ENCODE assay signal across 31 cellular contexts in the genomic region with DNA sequence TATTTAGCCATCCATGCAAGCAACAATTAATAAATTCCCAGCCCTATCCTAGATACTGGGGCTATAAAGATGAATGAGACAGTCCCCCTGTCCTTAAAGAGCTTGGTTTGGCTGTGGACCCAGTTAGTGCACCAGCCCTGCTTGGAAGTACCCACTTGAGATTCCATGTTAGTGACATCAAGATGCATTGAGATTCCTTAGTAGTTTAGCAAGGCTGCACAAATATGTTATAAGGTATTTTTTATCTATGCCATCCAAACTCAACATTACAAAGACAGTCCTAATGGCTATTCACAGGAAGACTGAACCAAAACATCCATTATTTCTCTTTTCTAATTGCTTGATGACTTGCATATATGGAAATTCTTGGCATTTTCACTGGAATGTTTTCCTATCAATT. TPM values are rescaled to one million over a fixed set of nuclear protein-coding genes. Genes with fewer than 3 reads are reported as not detected.
A peak's percentile ranks its signal among the peaks of the same experiment; 100 is the strongest.
DNase-seq lines count a peak whose midpoint lies in the region; ATAC-seq and TF ChIP-seq lines count a peak whose summit lies in the region.
"Had no signal": no experiment of that assay in that cellular context is flagged by ENCODE, and none has a peak within 500 bp of the region (broad histone marks: within the 10 kb centered on the region; RNA-seq: fewer than 3 reads in every experiment).

No MANE protein-coding gene starts in this region.

- TF ChIP-seq CTCF in AG10803 (conservative IDR thresholded peaks at IDR 0.05; ENCODE audit: low read length), result no peak
- no peak for TF ChIP-seq CTCF in lower lobe of right lung (IDR thresholded peaks at IDR 0.05)
- no peak for TF ChIP-seq CTCF in endothelial cell (IDR thresholded peaks at IDR 0.05; ENCODE audit: unreplicated experiment)

- no peak overlapping the region for H3K27ac Mint-ChIP-seq in endothelial cell (ENCODE audit: unreplicated experiment)
- H3K27ac Mint-ChIP-seq: activated CD8-positive, alpha-beta T cell treated with anti-CD3 and anti-CD28 coated beads, Interleukin-2, amount 10 ng/mL, durations not matched to agents 7 days and 5 days; activated naive CD4-positive, alpha-beta T cell treated with anti-CD3 and anti-CD28 coated beads for 36 hours; CD4-positive, CD25-positive, alpha-beta regulatory T cell; mesothelial cell of epicardium; naive B cell; progenitor cell of endocrine pancreas; stimulated activated effector memory CD8-positive, alpha-beta T cell treated with anti-CD3 and anti-CD28 coated beads, Interleukin-12 subunit alpha, Interleukin-12 subunit beta, amount 100 ng/mL, for 72 hours had no signal

- peaks cover 57% of the 10 kb centered on the region for H3K36me3 Mint-ChIP-seq in endothelial cell (ENCODE audit: low read depth, unreplicated experiment)

- no peak overlapping the region for H3K4me3 Mint-ChIP-seq in endothelial cell (ENCODE audit: unreplicated experiment)
- H3K4me3 Mint-ChIP-seq: activated CD8-positive, alpha-beta T cell treated with anti-CD3 and anti-CD28 coated beads, Interleukin-2, amount 10 ng/mL, durations not matched to agents 7 days and 5 days; activated naive CD4-positive, alpha-beta T cell treated with anti-CD3 and anti-CD28 coated beads for 36 hours; CD4-positive, CD25-positive, alpha-beta regulatory T cell; mesothelial cell of epicardium; naive B cell; stimulated activated effector memory CD8-positive, alpha-beta T cell treated with anti-CD3 and anti-CD28 coated beads, Interleukin-12 subunit alpha, Interleukin-12 subunit beta, amount 100 ng/mL, for 72 hours had no signal

- H3K9me3 ChIP-seq in adipocyte (ENCODE audit: control insufficient read depth, low read length) (no peaks in the 10 kb centered on the region), lower lobe of right lung (no peaks in the 10 kb centered on the region)
- H3K9me3 ChIP-seq: neutrophil, Peyer's patch, sigmoid colon had no signal

- peaks cover 53% of the 10 kb centered on the region for H3K36me3 ChIP-seq in adipocyte (ENCODE audit: control insufficient read depth, insufficient read depth, low read length, severe bottlenecking)
- peaks cover 13% of the 10 kb centered on the region for H3K36me3 ChIP-seq in lower lobe of right lung
- H3K36me3 ChIP-seq: neutrophil had no signal

- DNase-seq in AG10803 (ENCODE audit: low read depth) (peak; percentile 78), EL (peak; percentile 42), adipocyte (ENCODE audit: low read depth) (peak; percentile 28), lower lobe of right lung (no peak), endothelial cell (ENCODE audit: low spot score) (no peak), GF-D8 (lab: John Stamatoyannopoulos, UW) (no peak)
- no peak for DNase-seq in stimulated activated CD4-positive, alpha-beta T cell treated with anti-CD3 and anti-CD28 coated beads, Interleukin-4, amount 100 ng/mL, for 24 hours
- DNase-seq: activated CD4-positive, alpha-beta T cell treated with anti-CD3 and anti-CD28 coated beads for 4 hours; activated CD8-positive, alpha-beta T cell treated with anti-CD3 and anti-CD28 coated beads, Interleukin-2, amount 10 ng/mL, durations not matched to agents 7 days and 5 days; activated naive CD4-positive, alpha-beta T cell treated with anti-CD3 and anti-CD28 coated beads for 36 hours; adrenal gland; brain microvascular endothelial cell; CD4-positive, CD25-positive, alpha-beta regulatory T cell; DND-41; effector memory CD4-positive, alpha-beta T cell; H7; Karpas-422; naive B cell; NCI-H1417 treated with DMSO at 0.1 percent for 48 hours; NCI-H2081; NCI-H774; Peyer's patch; sigmoid colon; T1000 had no signal

- peak overlapping the region; percentile 33 for H3K27ac ChIP-seq in lower lobe of right lung
- H3K27ac ChIP-seq: brain microvascular endothelial cell, neutrophil, Peyer's patch, VCaP had no signal

- no peak overlapping the region for H3K9ac ChIP-seq in adipocyte (ENCODE audit: low read length)

- H3K27me3 Mint-ChIP-seq in endothelial cell (ENCODE audit: unreplicated experiment), result peaks cover 8% of the 10 kb centered on the region
- H3K27me3 Mint-ChIP-seq: CD4-positive, CD25-positive, alpha-beta regulatory T cell; naive B cell; progenitor cell of endocrine pancreas had no signal

- peaks cover 3% of the 10 kb centered on the region for H3K4me1 Mint-ChIP-seq in endothelial cell (ENCODE audit: unreplicated experiment)
- H3K4me1 Mint-ChIP-seq: mesothelial cell of epicardium had no signal

- H3K27me3 ChIP-seq in adipocyte (replicated peaks; ENCODE audit: control insufficient read depth, insufficient read depth, low read length) (no peaks in the 10 kb centered on the region), lower lobe of right lung (ENCODE audit: low read depth) (no peaks in the 10 kb centered on the region)
- H3K27me3 ChIP-seq: adrenal gland, brain microvascular endothelial cell, neutrophil, Peyer's patch, sigmoid colon had no signal

- H3K9me3 Mint-ChIP-seq in endothelial cell (ENCODE audit: unreplicated experiment), result no peaks in the 10 kb centered on the region
- H3K9me3 Mint-ChIP-seq: activated naive CD4-positive, alpha-beta T cell treated with anti-CD3 and anti-CD28 coated beads for 36 hours; CD4-positive, CD25-positive, alpha-beta regulatory T cell; mesothelial cell of epicardium; naive B cell; stimulated activated effector memory CD8-positive, alpha-beta T cell treated with anti-CD3 and anti-CD28 coated beads, Interleukin-12 subunit alpha, Interleukin-12 subunit beta, amount 100 ng/mL, for 72 hours had no signal

- ATAC-seq in lower lobe of right lung (peak; percentile 68 to 90), GM18511 (IDR thresholded peaks at IDR 0.05; ENCODE audit: unreplicated experiment) (no peak)
- ATAC-seq: activated CD8-positive, alpha-beta T cell treated with anti-CD3 and anti-CD28 coated beads, Interleukin-2, amount 10 ng/mL, durations not matched to agents 7 days and 5 days; GM12878 had no signal

- H3K4me3 ChIP-seq in AG10803 (ENCODE audit: low read length) (no peak overlapping the region), adipocyte (ENCODE audit: low read length) (no peak overlapping the region), lower lobe of right lung (no peak overlapping the region)
- H3K4me3 ChIP-seq: adrenal gland, GM12878, Peyer's patch, sigmoid colon had no signal

- intact Hi-C loops in lower lobe of right lung (cut with DNase I), result no loop called here

- H3K4me1 ChIP-seq in adipocyte (ENCODE audit: control insufficient read depth, insufficient read depth, low read length) (peaks cover 11% of the 10 kb centered on the region), lower lobe of right lung (peaks cover 27% of the 10 kb centered on the region)
- H3K4me1 ChIP-seq: Peyer's patch had no signal

RNA-seq across cellular contexts. Expression of a gene that starts 48.8 kb away (rescaled TPM):
- 42.5 TPM for total RNA-seq in lower lobe of right lung
- total RNA-seq in endothelial cell (ENCODE audit: unreplicated experiment), result 52.3 TPM

Comparison
In these comparisons a context has a peak if more than half of its experiments do, and no peak if none do; other contexts are left out.
1. DNase-seq: peak in AG10803 (single experiment), EL (single experiment) and adipocyte (single experiment); none in lower lobe of right lung (single experiment), stimulated activated CD4-positive, alpha-beta T cell treated with anti-CD3 and anti-CD28 coated beads, Interleukin-4, amount 100 ng/mL, for 24 hours (single experiment), endothelial cell (single experiment) and GF-D8 (single experiment).